Comparison of ENCODE assay signal across 22 cellular contexts in the genomic region with DNA sequence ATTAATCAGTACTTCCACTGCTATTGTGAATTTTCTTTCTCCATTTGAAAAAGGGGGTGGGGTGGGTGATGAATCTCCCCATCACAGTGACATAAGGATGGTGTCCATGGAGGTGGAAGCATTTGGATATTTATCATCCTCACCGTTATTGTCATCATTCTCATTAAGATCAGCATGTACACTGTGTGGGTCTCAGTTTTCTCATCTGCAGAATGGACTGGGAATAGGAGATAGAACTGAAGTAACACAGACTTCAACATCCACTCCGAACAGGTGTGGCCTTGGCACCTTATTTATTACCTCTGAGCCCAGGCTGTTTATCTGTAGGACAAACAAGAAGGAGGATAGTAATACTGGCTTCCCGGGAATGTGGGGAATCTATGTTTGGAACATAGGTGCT.
"Had no signal": no experiment of that assay in that cellular context is flagged by ENCODE, and none has a peak within 500 bp of the region (broad histone marks: within the 10 kb centered on the region; RNA-seq: fewer than 3 reads in every experiment).

No MANE protein-coding gene starts in this region.

- H3K36me3 ChIP-seq: Peyer's patch had no signal

- H3K4me3 ChIP-seq: Peyer's patch had no signal

- H3K4me1 ChIP-seq: Peyer's patch had no signal

- H3K9me3 ChIP-seq: Peyer's patch had no signal

- H3K27ac ChIP-seq: RWPE1 had no signal

- DNase-seq: activated B cell treated with CpG ODN at 0.5 μM for 24 hours; activated CD4-positive, alpha-beta T cell treated with anti-CD3 and anti-CD28 coated beads for 1 hour; activated CD4-positive, alpha-beta T cell treated with anti-CD3 and anti-CD28 coated beads, Interleukin-2, amount 10 ng/mL, durations not matched to agents 24 days and 14 days; activated CD4-positive, alpha-beta T cell treated with anti-CD3 and anti-CD28 coated beads, Interleukin-2, amount 50 U/mL, for 48 hours; activated CD8-positive, alpha-beta memory T cell treated with anti-CD3 and anti-CD28 coated beads, Interleukin-2, amount 10 ng/mL, durations not matched to agents 7 days and 5 days; activated effector memory CD4-positive, alpha-beta T cell treated with anti-CD3 and anti-CD28 coated beads, Interleukin-2, amount 50 U/mL, for 16 hours; activated naive CD4-positive, alpha-beta T cell treated with anti-CD3 and anti-CD28 coated beads for 36 hours; activated T-cell treated with anti-CD3 and anti-CD28 coated beads, Interleukin-2, amount 50 U/mL, for 24 hours; amygdala; Karpas-422; MM.1S; NCI-H1105; NCI-H1436; NCI-H1694 treated with DMSO at 0.1 percent for 48 hours; NCI-H2029 treated with DMSO at 0.1 percent for 48 hours; NCI-H446; Peyer's patch; SHP77 treated with DMSO at 0.1 percent for 48 hours; T-cell; T-helper 2 cell; T1000 had no signal

- ATAC-seq: activated CD8-positive, alpha-beta memory T cell treated with anti-CD3 and anti-CD28 coated beads, Interleukin-2, amount 10 ng/mL, durations not matched to agents 7 days and 5 days; T-cell had no signal

- H3K27me3 ChIP-seq: Peyer's patch had no signal
